In genomic region chr15:50765202-50765967, GRCh38 we compare ENCODE assay signal across 8 cellular contexts. TPM values are rescaled to one million over a fixed set of nuclear protein-coding genes. Genes with fewer than 3 reads are reported as not detected.
DNase-seq lines count a peak whose midpoint lies in the region; ATAC-seq and TF ChIP-seq lines count a peak whose summit lies in the region.

SPPL2A (minus strand) TSS chr15:50765706; CDS start chr15:50765533, 173 bp downstream.

- no peaks in the 10 kb centered on the region for H3K27me3 Mint-ChIP-seq in activated CD8-positive, alpha-beta memory T cell treated with anti-CD3 and anti-CD28 coated beads, Interleukin-2, amount 10 ng/mL, durations not matched to agents 7 days and 5 days
- H3K27me3 Mint-ChIP-seq in endodermal cell (ENCODE audit: insufficient read depth), result peaks cover 3% of the 10 kb centered on the region

- H3K27ac Mint-ChIP-seq in activated CD8-positive, alpha-beta memory T cell treated with anti-CD3 and anti-CD28 coated beads, Interleukin-2, amount 10 ng/mL, durations not matched to agents 7 days and 5 days, result peak within 1 kb of the TSS; percentile 96
- H3K27ac Mint-ChIP-seq in endodermal cell, result peak within 1 kb of the TSS; percentile 93

- H3K4me3 ChIP-seq in NT2/D1 (ENCODE audit: insufficient read length, low read depth) (peak within 1 kb of the TSS; percentile 79), endodermal cell (ENCODE audit: low read length) (peak within 1 kb of the TSS; percentile 99)

- H3K9me3 Mint-ChIP-seq in activated CD8-positive, alpha-beta memory T cell treated with anti-CD3 and anti-CD28 coated beads, Interleukin-2, amount 10 ng/mL, durations not matched to agents 7 days and 5 days (ENCODE audit: low read depth), result no peaks in the 10 kb centered on the region
- H3K9me3 Mint-ChIP-seq in endodermal cell, result no peaks in the 10 kb centered on the region

- H3K36me3 ChIP-seq in NT2/D1 (ENCODE audit: insufficient read depth, insufficient read length, low read length) (no peaks in the 10 kb centered on the region), endodermal cell (ENCODE audit: control insufficient read depth, insufficient read depth, low read length) (no peaks in the 10 kb centered on the region)

- DNase-seq in COR-L47 (lab: John Stamatoyannopoulos, UW) (peak; percentile 72), HT1080 (ENCODE audit: low read depth) (peak; percentile 93), NT2/D1 (ENCODE audit: low read depth, low spot score) (peak; percentile 49), endodermal cell (peak; percentile 92), mesenteric fat pad (ENCODE audit: low spot score) (peak; percentile 94)
- DNase-seq in activated CD8-positive, alpha-beta memory T cell treated with anti-CD3 and anti-CD28 coated beads, Interleukin-2, amount 10 ng/mL, durations not matched to agents 7 days and 5 days, result peak; percentile 93
- peak; percentile 69 for DNase-seq in stimulated activated CD8-positive, alpha-beta memory T cell treated with anti-CD3 and anti-CD28 coated beads, Interleukin-15, amount 100 ng/mL, for 24 hours (ENCODE audit: low read depth)

- peak; percentile 79 for ATAC-seq in GM21360 (IDR thresholded peaks at IDR 0.05; ENCODE audit: unreplicated experiment)
- peak; percentile 94 for ATAC-seq in activated CD8-positive, alpha-beta memory T cell treated with anti-CD3 and anti-CD28 coated beads, Interleukin-2, amount 10 ng/mL, durations not matched to agents 7 days and 5 days

- H3K27ac ChIP-seq in endodermal cell (ENCODE audit: low read depth, low read length), result peak within 1 kb of the TSS; percentile 34

- H3K4me1 ChIP-seq in NT2/D1 (ENCODE audit: insufficient read depth, insufficient read length), result no peaks in the 10 kb centered on the region
- H3K4me1 ChIP-seq in endodermal cell (ENCODE audit: control insufficient read depth, insufficient read depth, low read length), result no peaks in the 10 kb centered on the region

- H3K27me3 ChIP-seq in NT2/D1 (ENCODE audit: insufficient read depth, insufficient read length) (no peaks in the 10 kb centered on the region), endodermal cell (ENCODE audit: control insufficient read depth, insufficient read depth, low read length, poor library complexity, severe bottlenecking) (no peaks in the 10 kb centered on the region)

- H3K4me1 Mint-ChIP-seq in activated CD8-positive, alpha-beta memory T cell treated with anti-CD3 and anti-CD28 coated beads, Interleukin-2, amount 10 ng/mL, durations not matched to agents 7 days and 5 days, result peaks cover 51% of the 10 kb centered on the region
- H3K4me1 Mint-ChIP-seq in endodermal cell, result peaks cover 10% of the 10 kb centered on the region

- peaks cover 20% of the 10 kb centered on the region for H3K36me3 Mint-ChIP-seq in activated CD8-positive, alpha-beta memory T cell treated with anti-CD3 and anti-CD28 coated beads, Interleukin-2, amount 10 ng/mL, durations not matched to agents 7 days and 5 days
- H3K36me3 Mint-ChIP-seq in endodermal cell (ENCODE audit: low read depth), result peaks cover 8% of the 10 kb centered on the region

- CTCF ChIA-PET in activated CD8-positive, alpha-beta memory T cell treated with anti-CD3 and anti-CD28 coated beads, Interleukin-2, amount 10 ng/mL, durations not matched to agents 7 days and 5 days (lab: Charles Lee), result interaction anchor here (1.0 to 2.5 kb wide), 3 partner anchors 9 to 111 kb away, joined by 3 to 7 read pairs (median 3); no protein-coding TSS in a partner anchor

- peak within 1 kb of the TSS; percentile 90 for H3K4me3 Mint-ChIP-seq in activated CD8-positive, alpha-beta memory T cell treated with anti-CD3 and anti-CD28 coated beads, Interleukin-2, amount 10 ng/mL, durations not matched to agents 7 days and 5 days
- peak within 1 kb of the TSS; percentile 86 for H3K4me3 Mint-ChIP-seq in endodermal cell

- WGBS in endodermal cell (ENCODE audit: insufficient coverage in 1 of 2, insufficient read length in 1 of 2), 2 experiments, result 1 to 4% methylated on average over 26 to 77 of the region's 77 CpGs

- no peak for TF ChIP-seq CTCF in endodermal cell (conservative IDR thresholded peaks at IDR 0.05)

- H3K9ac ChIP-seq in NT2/D1 (ENCODE audit: insufficient read length, low read depth) (peak within 1 kb of the TSS; percentile 83), endodermal cell (ENCODE audit: extremely low read depth, low read length, poor library complexity, severe bottlenecking) (peak within 1 kb of the TSS; percentile 79)

- H3K9me3 ChIP-seq in NT2/D1 (ENCODE audit: insufficient read depth, low read length) (no peaks in the 10 kb centered on the region), endodermal cell (ENCODE audit: control insufficient read depth, low read length) (no peaks in the 10 kb centered on the region)

RNA-seq across cellular contexts. Expression of gene SPPL2A, which starts in this region (rescaled TPM):
- total RNA-seq in HT1080 (2014; rRNA removed; shearing (Covaris generic)), result 47.2 and 58.9 TPM in 2 replicates
- polyA plus RNA-seq in HT1080 (2015; cell fraction: cytosol; rRNA removed), result 36.9 and 41.8 TPM in 2 replicates
- 46.3 and 52.4 TPM in 2 replicates for polyA plus RNA-seq in HT1080 (2015; cell fraction: nucleus; rRNA removed)
- total RNA-seq in activated CD8-positive, alpha-beta memory T cell treated with anti-CD3 and anti-CD28 coated beads, Interleukin-2, amount 10 ng/mL, durations not matched to agents 7 days and 5 days, result 100 to 1,000 TPM in 1 of 2 experiments, 10 to 100 TPM in 1; 76.8 to 108 TPM
- total RNA-seq in endodermal cell, result 10 to 100 TPM; 62.4 to 78.7 TPM
- polyA plus RNA-seq in endodermal cell (2013, experiment 1 of 2), result 22.5 TPM
- 23.8 TPM for polyA plus RNA-seq in endodermal cell (2013, experiment 2 of 2)
- 123 TPM for total RNA-seq in mesenteric fat pad

Comparison
In these comparisons a context has a peak if more than half of its experiments do, and no peak if none do; other contexts are left out.
1. Peak in every context shown above with its lines: DNase-seq, ATAC-seq, H3K4me3 ChIP-seq and H3K27ac ChIP-seq.